Comparison of ENCODE assay signal across 12 cellular contexts in genomic region chr16:4093495-4094137, GRCh38. TPM values are rescaled to one million over a fixed set of nuclear protein-coding genes. Genes with fewer than 3 reads are reported as not detected.
DNase-seq lines count a peak whose midpoint lies in the region; ATAC-seq and TF ChIP-seq lines count a peak whose summit lies in the region.
"Had no signal": no experiment of that assay in that cellular context is flagged by ENCODE, and none has a peak within 500 bp of the region (broad histone marks: within the 10 kb centered on the region; RNA-seq: fewer than 3 reads in every experiment).

No MANE protein-coding gene starts in this region.

- H3K27me3 ChIP-seq in esophagus squamous epithelium = no peaks in the 10 kb centered on the region
- H3K27me3 ChIP-seq in lower lobe of right lung (ENCODE audit: low read depth) = no peaks in the 10 kb centered on the region
- no peaks in the 10 kb centered on the region for H3K27me3 ChIP-seq in tibial artery

- no peak for TF ChIP-seq CTCF in esophagus squamous epithelium (IDR thresholded peaks at IDR 0.05)
- no peak for TF ChIP-seq CTCF in lower lobe of right lung (IDR thresholded peaks at IDR 0.05)
- TF ChIP-seq CTCF in tibial artery (IDR thresholded peaks at IDR 0.05) = no peak

- peak in 1 of 2 donors; percentile 60 for ATAC-seq in lower lobe of right lung
- ATAC-seq: activated CD8-positive, alpha-beta T cell treated with anti-CD3 and anti-CD28 coated beads for 36 hours had no signal

- H3K4me3 ChIP-seq in esophagus squamous epithelium (peak overlapping the region in 1 of 4 donors; percentile 5), lower lobe of right lung (no peak overlapping the region), tibial artery (peak overlapping the region; percentile 23 to 41)
- H3K4me3 ChIP-seq: PC-9 had no signal

- DNase-seq in DMS 273 (lab: John Stamatoyannopoulos, UW; ENCODE audit: unreplicated experiment) (peak; percentile 29), DMS 273 treated with DMSO at 0.1 percent for 48 hours (lab: John Stamatoyannopoulos, UW) (no peak), esophagus squamous epithelium (lab: John Stamatoyannopoulos, UW) (no peak), lower lobe of right lung (peak; percentile 70), tibial artery (peak; percentile 60 to 83), RPMI8226 (no peak), NCI-H2107 (lab: John Stamatoyannopoulos, UW) (no peak), amygdala (lab: John Stamatoyannopoulos, UW) (no peak)
- DNase-seq: activated CD8-positive, alpha-beta T cell treated with anti-CD3 and anti-CD28 coated beads for 36 hours; PC-9 had no signal

- H3K4me1 ChIP-seq in esophagus squamous epithelium = peaks cover 0 to 78% (median 17%) of the 10 kb centered on the region in 3 donors
- H3K4me1 ChIP-seq in lower lobe of right lung = peaks cover 81% of the 10 kb centered on the region
- H3K4me1 ChIP-seq in tibial artery = peaks cover 0 to 88% (median 42%) of the 10 kb centered on the region in 4 donors

- H3K9me3 ChIP-seq in esophagus squamous epithelium (no peaks in the 10 kb centered on the region), lower lobe of right lung (no peaks in the 10 kb centered on the region), tibial artery (no peaks in the 10 kb centered on the region)

- 62 to 70% methylated on average over 9 of the region's 9 CpGs for WGBS in esophagus squamous epithelium, 2 donors

- peak overlapping the region in 3 of 4 donors; percentile 60 to 69 (median 62) for H3K27ac ChIP-seq in esophagus squamous epithelium
- H3K27ac ChIP-seq in lower lobe of right lung = peak overlapping the region; percentile 72
- H3K27ac ChIP-seq in tibial artery = peak overlapping the region; percentile 61 to 64
- H3K27ac ChIP-seq: 22Rv1, HL-60, PC-9 had no signal

- H3K36me3 ChIP-seq in esophagus squamous epithelium (no peaks in the 10 kb centered on the region), lower lobe of right lung (no peaks in the 10 kb centered on the region), tibial artery (no peaks in the 10 kb centered on the region)

- intact Hi-C loops in esophagus squamous epithelium (cut with DNase I) (no loop called here), lower lobe of right lung (cut with DNase I) (no loop called here), tibial artery (cut with DNase I; ENCODE audit: low total_unique reads) (no loop called here)

- TF ChIP-seq POLR2A in esophagus squamous epithelium (IDR thresholded peaks at IDR 0.05) = no peak

RNA-seq across cellular contexts. Expression of gene ADCY9, which starts 22.6 kb away (rescaled TPM):
- total RNA-seq in esophagus squamous epithelium (10 to 100 TPM in 2 of 4 donors, 1 to 10 TPM in 2; 6.3 to 22.3 (median 11.2) TPM), lower lobe of right lung (43.2 TPM)

Comparison
In these comparisons a context has a peak if more than half of its experiments do, and no peak if none do; other contexts are left out.
1. DNase-seq: peak in DMS 273 (single experiment), lower lobe of right lung (single experiment) and tibial artery (2 of 2); none in DMS 273 treated with DMSO at 0.1 percent for 48 hours (single experiment), esophagus squamous epithelium (single experiment), RPMI8226 (single experiment), NCI-H2107 (single experiment) and amygdala (0 of 56).
2. Peak in every context shown above with its lines, with median percentiles within 50 percentile points of each other: H3K27ac ChIP-seq.